Comparison of ENCODE assay signal across 13 cellular contexts in the genomic region with DNA sequence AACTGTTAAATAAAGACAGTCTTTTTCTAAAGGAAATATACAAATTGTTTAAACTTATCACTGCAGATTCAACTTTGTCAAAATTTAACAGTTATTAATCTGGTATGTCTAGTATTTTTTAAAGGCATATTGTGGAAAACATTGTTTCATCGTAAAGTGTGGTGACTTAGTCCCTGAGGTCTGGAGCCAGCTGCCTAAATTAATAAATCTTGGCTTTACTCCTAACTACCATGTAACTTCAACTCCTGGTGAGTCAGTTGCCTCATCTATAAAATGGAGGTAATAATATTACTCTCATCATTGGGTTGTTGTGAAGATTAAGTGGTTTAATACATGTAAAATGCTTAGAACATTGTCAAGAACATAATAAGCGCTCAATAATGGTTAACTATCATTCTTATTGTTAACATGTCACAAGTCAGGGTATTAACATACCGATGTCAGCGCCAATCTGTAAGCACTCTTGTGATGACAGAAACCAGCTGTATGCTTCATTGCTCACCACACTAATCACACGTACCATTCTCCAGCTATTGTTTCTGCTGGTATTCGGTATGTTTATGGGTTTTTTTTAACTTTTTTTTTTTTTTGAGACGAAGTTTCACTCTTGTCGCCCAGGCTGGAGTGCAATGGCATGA. TPM values are rescaled to one million over a fixed set of nuclear protein-coding genes. Genes with fewer than 3 reads are reported as not detected.
DNase-seq lines count a peak whose midpoint lies in the region; ATAC-seq and TF ChIP-seq lines count a peak whose summit lies in the region.
"Had no signal": no experiment of that assay in that cellular context is flagged by ENCODE, and none has a peak within 500 bp of the region (broad histone marks: within the 10 kb centered on the region; RNA-seq: fewer than 3 reads in every experiment).

No MANE protein-coding gene starts in this region.

- H3K4me3 ChIP-seq in A673 (ENCODE audit: low read depth, low read length, poor library complexity, severe bottlenecking) (no peak overlapping the region), neural progenitor cell (no peak overlapping the region), vagina (no peak overlapping the region)

- H3K4me2 ChIP-seq in neural progenitor cell: no peak overlapping the region

- H3K4me1 ChIP-seq in A673 (ENCODE audit: insufficient read depth, low read length, poor library complexity, severe bottlenecking) (peaks cover 25% of the 10 kb centered on the region), neural progenitor cell (peaks cover 1% of the 10 kb centered on the region), vagina (no peaks in the 10 kb centered on the region)

- DNase-seq in A673 (ENCODE audit: low spot score): peak; percentile 87
- peak; percentile 19 for DNase-seq in EH (ENCODE audit: low read depth)
- DNase-seq in neural progenitor cell (ENCODE audit: low spot score): peak; percentile 38
- DNase-seq in activated T-cell treated with anti-CD3 and anti-CD28 coated beads, Interleukin-2, amount 50 U/mL, for 48 hours: no peak
- DNase-seq in stimulated activated naive B cell treated with anti-CD40 and anti-IgM and Interleukin-4, amounts not matched to agents 10 μg/mL and 1 μg/mL and 100 μg/mL, for 72 hours: no peak
- DNase-seq in vagina (ENCODE audit: extremely low spot score in 2 of 2): no peak
- DNase-seq: CD8-positive, alpha-beta T cell; Kasumi-1; NCI-H1417 treated with DMSO at 0.1 percent for 48 hours; NCI-H2029; NCI-H510A had no signal

- no peak overlapping the region for H3K27ac Mint-ChIP-seq in neural progenitor cell
- no peak overlapping the region for H3K27ac Mint-ChIP-seq in stimulated activated naive B cell treated with anti-CD40 and anti-IgM and Interleukin-4, amounts not matched to agents 10 μg/mL and 1 μg/mL and 100 μg/mL, for 72 hours
- H3K27ac Mint-ChIP-seq: CD8-positive, alpha-beta T cell had no signal

- TF ChIP-seq CTCF in A673 (conservative IDR thresholded peaks at IDR 0.05; ENCODE audit: low read depth, low read length) (no peak), neural progenitor cell (IDR thresholded peaks at IDR 0.05) (no peak), vagina (IDR thresholded peaks at IDR 0.05) (no peak)

- no peak for TF ChIP-seq POLR2A in vagina (IDR thresholded peaks at IDR 0.05)

- no peaks in the 10 kb centered on the region for H4K20me1 ChIP-seq in neural progenitor cell (ENCODE audit: low read depth)

- H3K36me3 ChIP-seq in A673 (ENCODE audit: insufficient read depth, low read length, poor library complexity, severe bottlenecking) (no peaks in the 10 kb centered on the region), neural progenitor cell (no peaks in the 10 kb centered on the region), vagina (no peaks in the 10 kb centered on the region)

- POLR2A ChIA-PET in A673 (lab: Charles Lee; ENCODE audit: low non-redundant PET): no interaction called here

- H3K36me3 Mint-ChIP-seq in neural progenitor cell: no peaks in the 10 kb centered on the region
- H3K36me3 Mint-ChIP-seq in stimulated activated naive B cell treated with anti-CD40 and anti-IgM and Interleukin-4, amounts not matched to agents 10 μg/mL and 1 μg/mL and 100 μg/mL, for 72 hours: no peaks in the 10 kb centered on the region
- H3K36me3 Mint-ChIP-seq: CD8-positive, alpha-beta T cell had no signal

- H3F3A ChIP-seq in neural progenitor cell (ENCODE audit: low read depth): no peaks in the 10 kb centered on the region

- no peaks in the 10 kb centered on the region for H3K27me3 Mint-ChIP-seq in neural progenitor cell (ENCODE audit: insufficient read depth, low read depth)
- peaks cover 22 to 33% of the 10 kb centered on the region in 2 donors for H3K27me3 Mint-ChIP-seq in stimulated activated naive B cell treated with anti-CD40 and anti-IgM and Interleukin-4, amounts not matched to agents 10 μg/mL and 1 μg/mL and 100 μg/mL, for 72 hours

- CTCF ChIA-PET in A673 (lab: Charles Lee): no interaction called here

- H3K27ac ChIP-seq in A673 (ENCODE audit: low read depth, low read length, poor library complexity, severe bottlenecking) (no peak overlapping the region), neural progenitor cell (no peak overlapping the region), vagina (no peak overlapping the region)

- H2AFZ ChIP-seq in neural progenitor cell (replicated peaks): no peak overlapping the region

- no TSS peak for BruUV-seq in A673 (replicated peaks; lab: Mats Ljungman, UMichigan)

- H3K4me1 Mint-ChIP-seq in neural progenitor cell: peaks cover 14% of the 10 kb centered on the region
- no peaks in the 10 kb centered on the region for H3K4me1 Mint-ChIP-seq in stimulated activated naive B cell treated with anti-CD40 and anti-IgM and Interleukin-4, amounts not matched to agents 10 μg/mL and 1 μg/mL and 100 μg/mL, for 72 hours

- no peak overlapping the region for H3K4me3 Mint-ChIP-seq in neural progenitor cell
- H3K4me3 Mint-ChIP-seq in stimulated activated naive B cell treated with anti-CD40 and anti-IgM and Interleukin-4, amounts not matched to agents 10 μg/mL and 1 μg/mL and 100 μg/mL, for 72 hours: no peak overlapping the region
- H3K4me3 Mint-ChIP-seq: CD8-positive, alpha-beta T cell had no signal

- H3K27me3 ChIP-seq in A673 (replicated peaks; ENCODE audit: insufficient read depth, low read depth, low read length, poor library complexity): no peaks in the 10 kb centered on the region
- no peaks in the 10 kb centered on the region for H3K27me3 ChIP-seq in neural progenitor cell
- H3K27me3 ChIP-seq in vagina: no peaks in the 10 kb centered on the region

- ATAC-seq in SK-N-SH treated with all-trans-retinoic acid at 6 μM for 48 hours: peak; percentile 86
- no peak for ATAC-seq in stimulated activated naive B cell treated with anti-CD40 and anti-IgM and Interleukin-4, amounts not matched to agents 10 μg/mL and 1 μg/mL and 100 μg/mL, for 72 hours (replicated peaks)
- ATAC-seq: CD8-positive, alpha-beta T cell had no signal

- H3K9ac ChIP-seq in neural progenitor cell: no peak overlapping the region

- intact Hi-C loops in A673 (cut with micrococcal nuclease; ENCODE audit: unreplicated experiment): no loop called here
- intact Hi-C loops in vagina (cut with DNase I): no loop called here

- no peaks in the 10 kb centered on the region for H3K9me3 ChIP-seq in A673 (ENCODE audit: low read depth, low read length, poor library complexity, severe bottlenecking)
- H3K9me3 ChIP-seq in neural progenitor cell (ENCODE audit: low read depth): no peaks in the 10 kb centered on the region
- H3K9me3 ChIP-seq in vagina: no peaks in the 10 kb centered on the region

- H3K79me2 ChIP-seq in neural progenitor cell (ENCODE audit: low read depth): no peaks in the 10 kb centered on the region

- H3K9me3 Mint-ChIP-seq in neural progenitor cell: no peaks in the 10 kb centered on the region
- peaks cover 0 to 2% of the 10 kb centered on the region in 2 donors for H3K9me3 Mint-ChIP-seq in stimulated activated naive B cell treated with anti-CD40 and anti-IgM and Interleukin-4, amounts not matched to agents 10 μg/mL and 1 μg/mL and 100 μg/mL, for 72 hours

TF ChIP-seq in SK-N-SH treated with all-trans-retinoic acid at 6 μM for 48 hours, 23 proteins besides CTCF, POLR2A, EP300 and RAD21:
- TF ChIP-seq ZNF70 (CRISPR knock-in tag; IDR thresholded peaks at IDR 0.05) (no peak), CSDC2 (CRISPR knock-in tag; IDR thresholded peaks at IDR 0.05) (no peak), ZFP3 (CRISPR knock-in tag; IDR thresholded peaks at IDR 0.05) (0 out of 2 replicates have a peak, but pooled peaks have one; percentile 12), ZC3H10 (CRISPR knock-in tag; IDR thresholded peaks at IDR 0.05) (peak; percentile 57; the same call in 1 of the 2 replicates), RARB (CRISPR knock-in tag; IDR thresholded peaks at IDR 0.05) (peak; percentile 67; the same call in 1 of the 2 replicates), GLIS3 (CRISPR knock-in tag; IDR thresholded peaks at IDR 0.05) (no peak), BACH2 (CRISPR knock-in tag; IDR thresholded peaks at IDR 0.05; ENCODE audit: borderline replicate concordance) (no peak), TOX (CRISPR knock-in tag; IDR thresholded peaks at IDR 0.05; ENCODE audit: borderline replicate concordance) (peak; percentile 91), TCF4 (CRISPR knock-in tag; IDR thresholded peaks at IDR 0.05; ENCODE audit: borderline replicate concordance) (no peak), ISL1 (CRISPR knock-in tag; IDR thresholded peaks at IDR 0.05) (peak; percentile 96), SNAI2 (CRISPR knock-in tag; IDR thresholded peaks at IDR 0.05) (no peak)

RNA-seq across cellular contexts. Expression of gene SMIM43, which starts 14.1 kb away (rescaled TPM):
- total RNA-seq in A673 (2021) (0.37 and 0.45 TPM in 2 replicates), neural progenitor cell (ENCODE audit: low replicate concordance) (0.06 TPM in 1 of 2 replicates, not detected in the other), vagina (not detected)
- total RNA-seq: H4 had no signal

RNA-seq across cellular contexts. Expression of gene EXOSC9, which starts 22.0 kb away (rescaled TPM):
- 79.0 and 79.8 TPM in 2 replicates for total RNA-seq in A673 (2021)
- total RNA-seq in neural progenitor cell (ENCODE audit: low replicate concordance): 74.3 and 115 TPM in 2 replicates
- 10.6 TPM for total RNA-seq in vagina

RNA-seq across cellular contexts. Expression of gene CCNA2, which starts 44.6 kb away (rescaled TPM):
- total RNA-seq in A673 (2021): 99.0 and 105 TPM in 2 replicates
- 197 and 254 TPM in 2 replicates for total RNA-seq in neural progenitor cell (ENCODE audit: low replicate concordance)
- 5.4 TPM for total RNA-seq in vagina

Comparison
In these comparisons a context has a peak if more than half of its experiments do, and no peak if none do; other contexts are left out.
1. DNase-seq: peak in A673 (single experiment), EH (single experiment) and neural progenitor cell (single experiment); none in activated T-cell treated with anti-CD3 and anti-CD28 coated beads, Interleukin-2, amount 50 U/mL, for 48 hours (0 of 2), stimulated activated naive B cell treated with anti-CD40 and anti-IgM and Interleukin-4, amounts not matched to agents 10 μg/mL and 1 μg/mL and 100 μg/mL, for 72 hours (single experiment) and vagina (0 of 2).
2. RNA of gene CCNA2, which starts 44.6 kb away (total RNA-seq): 197 to 254 TPM in neural progenitor cell and 99.0 to 105 TPM in A673; 5.4 TPM in vagina (single experiment); every median in the first group is over 10 times any median in the second.